Comparison of ENCODE assay signal across 11 cellular contexts in the genomic region with DNA sequence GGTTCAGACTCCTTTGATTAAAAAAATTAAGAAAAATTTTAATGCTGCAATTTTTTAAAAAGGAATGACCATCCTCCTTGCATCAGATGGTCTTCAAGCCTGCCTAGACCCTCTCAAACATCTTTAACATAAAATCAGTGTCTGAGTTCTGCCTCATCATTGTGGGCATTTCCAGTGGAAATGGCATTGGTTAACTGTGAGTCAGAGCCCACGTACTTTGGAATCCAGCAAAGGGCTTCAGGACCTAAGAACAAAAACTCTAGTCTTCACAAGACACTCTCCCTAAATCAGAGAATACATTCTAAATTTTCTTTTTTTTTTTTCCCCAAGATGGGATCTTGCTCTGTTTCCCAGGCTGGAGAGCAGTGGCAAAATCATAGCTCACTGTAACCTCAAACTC. TPM values are rescaled to one million over a fixed set of nuclear protein-coding genes. Genes with fewer than 3 reads are reported as not detected.
DNase-seq lines count a peak whose midpoint lies in the region; ATAC-seq and TF ChIP-seq lines count a peak whose summit lies in the region.
"Had no signal": no experiment of that assay in that cellular context is flagged by ENCODE, and none has a peak within 500 bp of the region (broad histone marks: within the 10 kb centered on the region; RNA-seq: fewer than 3 reads in every experiment).

No MANE protein-coding gene starts in this region.

- H3K4me1 Mint-ChIP-seq in activated naive CD8-positive, alpha-beta T cell treated with anti-CD3 and anti-CD28 coated beads, Interleukin-2, amount 10 ng/mL, durations not matched to agents 7 days and 5 days: peaks cover 12% of the 10 kb centered on the region
- no peaks in the 10 kb centered on the region for H3K4me1 Mint-ChIP-seq in progenitor cell of endocrine pancreas (ENCODE audit: low read depth)

- no peak overlapping the region for H3K4me3 Mint-ChIP-seq in activated naive CD8-positive, alpha-beta T cell treated with anti-CD3 and anti-CD28 coated beads, Interleukin-2, amount 10 ng/mL, durations not matched to agents 7 days and 5 days
- no peak overlapping the region for H3K4me3 Mint-ChIP-seq in progenitor cell of endocrine pancreas (ENCODE audit: low read depth)

- no peaks in the 10 kb centered on the region for H3K36me3 ChIP-seq in hepatocyte (replicated peaks; ENCODE audit: insufficient read depth, low read depth)

- H3K4me3 ChIP-seq in hepatocyte: no peak overlapping the region
- H3K4me3 ChIP-seq: dorsolateral prefrontal cortex had no signal

- no peak overlapping the region for H3K4me2 ChIP-seq in hepatocyte

- TF ChIP-seq CTCF in hepatocyte (IDR thresholded peaks at IDR 0.05; ENCODE audit: poor library complexity) (no peak), progenitor cell of endocrine pancreas (IDR thresholded peaks at IDR 0.05; ENCODE audit: unreplicated experiment) (no peak)

- H2AFZ ChIP-seq in hepatocyte: no peak overlapping the region

- peak overlapping the region; percentile 1 for H3K27ac ChIP-seq in hepatocyte

- no peaks in the 10 kb centered on the region for H3K9me2 ChIP-seq in hepatocyte (replicated peaks; ENCODE audit: insufficient read depth)

- H3K4me1 ChIP-seq in hepatocyte (ENCODE audit: insufficient read depth): no peaks in the 10 kb centered on the region

- H3K9me3 Mint-ChIP-seq in activated naive CD8-positive, alpha-beta T cell treated with anti-CD3 and anti-CD28 coated beads, Interleukin-2, amount 10 ng/mL, durations not matched to agents 7 days and 5 days: no peaks in the 10 kb centered on the region
- no peaks in the 10 kb centered on the region for H3K9me3 Mint-ChIP-seq in progenitor cell of endocrine pancreas (ENCODE audit: low read depth)

- 78% methylated on average over 1 of the region's 1 CpG for WGBS in hepatocyte (ENCODE audit: low lambda C conversion rate, missing lambda C conversion rate)

- peak overlapping the region; percentile 30 for H3K27ac Mint-ChIP-seq in activated naive CD8-positive, alpha-beta T cell treated with anti-CD3 and anti-CD28 coated beads, Interleukin-2, amount 10 ng/mL, durations not matched to agents 7 days and 5 days
- H3K27ac Mint-ChIP-seq in progenitor cell of endocrine pancreas: no peak overlapping the region

- H3K79me2 ChIP-seq in hepatocyte: peaks cover 29% of the 10 kb centered on the region

- DNase-seq in AG08395 (ENCODE audit: low spot score) (peak; percentile 75), H4 (ENCODE audit: low spot score) (peak; percentile 51), hepatocyte (ENCODE audit: low spot score) (no peak), progenitor cell of endocrine pancreas (ENCODE audit: low spot score, unreplicated experiment) (no peak), DMS79 treated with DMSO at 0.1 percent for 48 hours (lab: John Stamatoyannopoulos, UW) (no peak), T-helper 9 cell (no peak)
- no peak for DNase-seq in activated naive CD8-positive, alpha-beta T cell treated with anti-CD3 and anti-CD28 coated beads, Interleukin-2, amount 10 ng/mL, durations not matched to agents 7 days and 5 days
- DNase-seq: dorsolateral prefrontal cortex; SIG-M5; stimulated activated naive CD4-positive, alpha-beta T cell treated with Interleukin-2 at 50 U/mL for 16 hours had no signal

- H3K9me3 ChIP-seq in hepatocyte (ENCODE audit: low read depth): no peaks in the 10 kb centered on the region

- peaks cover 4% of the 10 kb centered on the region for H4K20me1 ChIP-seq in hepatocyte (ENCODE audit: insufficient read depth, poor library complexity, severe bottlenecking)

- POLR2A ChIA-PET in activated naive CD8-positive, alpha-beta T cell treated with anti-CD3 and anti-CD28 coated beads, Interleukin-2, amount 10 ng/mL, durations not matched to agents 7 days and 5 days (lab: Charles Lee): no interaction called here

- H3K36me3 Mint-ChIP-seq in activated naive CD8-positive, alpha-beta T cell treated with anti-CD3 and anti-CD28 coated beads, Interleukin-2, amount 10 ng/mL, durations not matched to agents 7 days and 5 days: peaks cover 18% of the 10 kb centered on the region
- H3K36me3 Mint-ChIP-seq in progenitor cell of endocrine pancreas (ENCODE audit: insufficient read depth): peaks cover 10% of the 10 kb centered on the region

- no peaks in the 10 kb centered on the region for H3K27me3 Mint-ChIP-seq in activated naive CD8-positive, alpha-beta T cell treated with anti-CD3 and anti-CD28 coated beads, Interleukin-2, amount 10 ng/mL, durations not matched to agents 7 days and 5 days
- H3K27me3 Mint-ChIP-seq in progenitor cell of endocrine pancreas: no peaks in the 10 kb centered on the region

- no peaks in the 10 kb centered on the region for H3K27me3 ChIP-seq in hepatocyte
- H3K27me3 ChIP-seq: dorsolateral prefrontal cortex had no signal

- no peak for ATAC-seq in activated naive CD8-positive, alpha-beta T cell treated with anti-CD3 and anti-CD28 coated beads, Interleukin-2, amount 10 ng/mL, durations not matched to agents 7 days and 5 days (ENCODE audit: low read depth)
- ATAC-seq in HG02885 (IDR thresholded peaks at IDR 0.05; ENCODE audit: poor library complexity, unreplicated experiment): no peak

RNA-seq across cellular contexts. Expression of a gene that starts 9.4 kb away (rescaled TPM):
- total RNA-seq in H4 (2014; rRNA removed; shearing (Covaris generic)): 141 and 166 TPM in 2 replicates
- 10 to 100 TPM; 19.1 to 24.8 TPM for total RNA-seq in activated naive CD8-positive, alpha-beta T cell treated with anti-CD3 and anti-CD28 coated beads, Interleukin-2, amount 10 ng/mL, durations not matched to agents 7 days and 5 days
- total RNA-seq in hepatocyte (124 and 126 TPM in 2 replicates), progenitor cell of endocrine pancreas (52.0 and 58.5 TPM in 2 replicates)
- polyA plus RNA-seq in hepatocyte: 76.6 and 77.4 TPM in 2 replicates

RNA-seq across cellular contexts. Expression of a gene that starts 26.9 kb away (rescaled TPM):
- 732 and 750 TPM in 2 replicates for total RNA-seq in H4 (2014; rRNA removed; shearing (Covaris generic))
- total RNA-seq in activated naive CD8-positive, alpha-beta T cell treated with anti-CD3 and anti-CD28 coated beads, Interleukin-2, amount 10 ng/mL, durations not matched to agents 7 days and 5 days: 100 to 1,000 TPM; 194 to 199 TPM
- total RNA-seq in hepatocyte: 282 and 286 TPM in 2 replicates
- polyA plus RNA-seq in hepatocyte: 196 and 216 TPM in 2 replicates
- total RNA-seq in progenitor cell of endocrine pancreas: 123 and 133 TPM in 2 replicates

Comparison
In these comparisons a context has a peak if more than half of its experiments do, and no peak if none do; other contexts are left out.
1. DNase-seq: peak in AG08395 (single experiment) and H4 (single experiment); none in activated naive CD8-positive, alpha-beta T cell treated with anti-CD3 and anti-CD28 coated beads, Interleukin-2, amount 10 ng/mL, durations not matched to agents 7 days and 5 days (single experiment), hepatocyte (single experiment), progenitor cell of endocrine pancreas (single experiment), DMS79 treated with DMSO at 0.1 percent for 48 hours (single experiment) and T-helper 9 cell (single experiment).